24 cellular contexts compared by ENCODE assay signal in genomic region chr18:8893221-8893620, GRCh38.
"Had no signal": no experiment of that assay in that cellular context is flagged by ENCODE, and none has a peak within 500 bp of the region (broad histone marks: within the 10 kb centered on the region; RNA-seq: fewer than 3 reads in every experiment).

No MANE protein-coding gene starts in this region.

- H3K27me3 Mint-ChIP-seq: progenitor cell of endocrine pancreas had no signal

- H3K4me3 ChIP-seq: esophagus squamous epithelium, heart right ventricle, left lung, right lobe of liver, stomach, thyroid gland had no signal

- H3K9me3 ChIP-seq: esophagus squamous epithelium, right lobe of liver, thyroid gland had no signal

- H3K36me3 ChIP-seq: esophagus squamous epithelium, heart right ventricle, left lung, right lobe of liver, stomach, thyroid gland had no signal

- H3K9ac ChIP-seq: parathyroid adenoma had no signal

- H3K27ac Mint-ChIP-seq: effector memory CD8-positive, alpha-beta T cell; natural killer cell; progenitor cell of endocrine pancreas; stimulated activated effector memory CD8-positive, alpha-beta T cell treated with anti-CD3 and anti-CD28 coated beads, Interleukin-12 subunit alpha, Interleukin-12 subunit beta, amount 100 ng/mL, for 72 hours had no signal

- H3K27me3 ChIP-seq: esophagus squamous epithelium, left lung, right lobe of liver, stomach, thyroid gland had no signal

- H3K36me3 Mint-ChIP-seq: natural killer cell; stimulated activated effector memory CD8-positive, alpha-beta T cell treated with anti-CD3 and anti-CD28 coated beads, Interleukin-12 subunit alpha, Interleukin-12 subunit beta, amount 100 ng/mL, for 72 hours had no signal

- ATAC-seq: effector memory CD8-positive, alpha-beta T cell; heart right ventricle; left cardiac atrium; left lung; natural killer cell; right lobe of liver; stimulated activated effector memory CD8-positive, alpha-beta T cell treated with anti-CD3 and anti-CD28 coated beads, Interleukin-12 subunit alpha, Interleukin-12 subunit beta, amount 100 ng/mL, for 72 hours had no signal

- H3K4me1 ChIP-seq: esophagus squamous epithelium, heart right ventricle, left lung, parathyroid adenoma, right lobe of liver, thyroid gland had no signal

- H3K9me3 Mint-ChIP-seq: natural killer cell, neural crest cell had no signal

- H2AFZ ChIP-seq: parathyroid adenoma had no signal

- FAIRE-seq: endometrium, islet of Langerhans, small intestine had no signal

- H3K27ac ChIP-seq: esophagus squamous epithelium, heart right ventricle, left lung, parathyroid adenoma, right lobe of liver, stomach, thyroid gland had no signal

- H3K79me2 ChIP-seq: parathyroid adenoma had no signal

- H3K4me1 Mint-ChIP-seq: natural killer cell; stimulated activated effector memory CD8-positive, alpha-beta T cell treated with anti-CD3 and anti-CD28 coated beads, Interleukin-12 subunit alpha, Interleukin-12 subunit beta, amount 100 ng/mL, for 72 hours had no signal

- DNase-seq: cortex of kidney; effector memory CD8-positive, alpha-beta T cell; esophagus squamous epithelium; foreskin melanocyte; glutamatergic neuron; heart right ventricle; hippocampal formation; left cardiac atrium; left lung; natural killer cell; right lobe of liver; small intestine; stimulated activated CD4-positive, alpha-beta T cell treated with anti-CD3 and anti-CD28 coated beads, Interleukin-1b, Interleukin-23, amount 100 ng/mL, for 48 hours; stimulated activated CD4-positive, alpha-beta T cell treated with anti-CD3 and anti-CD28 coated beads, Interleukin-4, amount 100 ng/mL, for 24 hours; stimulated activated naive CD4-positive, alpha-beta T cell treated with Interleukin-2 at 50 U/mL for 16 hours; stomach; thyroid gland; trophoblast cell had no signal

- H3K4me3 Mint-ChIP-seq: effector memory CD8-positive, alpha-beta T cell; natural killer cell; neural crest cell; stimulated activated effector memory CD8-positive, alpha-beta T cell treated with anti-CD3 and anti-CD28 coated beads, Interleukin-12 subunit alpha, Interleukin-12 subunit beta, amount 100 ng/mL, for 72 hours had no signal
